ENCODE assay signal across 1 cellular context in genomic region chr1:23168462-23169218, GRCh38.
TF ChIP-seq lines count a peak whose summit lies in the region.

Gene LUZP1, minus strand, starts transcription at chr1:23168856.

TF ChIP-seq in K562, 482 proteins besides CTCF, POLR2A, EP300 and RAD21 (continued from another document and continues in another):
- 0 out of 2 replicates have a peak, but pooled peaks have one; percentile 60 for TF ChIP-seq THRB (CRISPR knock-in tag; conservative IDR thresholded peaks at IDR 0.05)
- peak; percentile 50; the same call in 1 of the 2 replicates for TF ChIP-seq PHB (CRISPR knock-in tag; IDR thresholded peaks at IDR 0.05)
- 0 out of 2 replicates have a peak, but pooled peaks have one; percentile 11 for TF ChIP-seq RREB1 (CRISPR knock-in tag; IDR thresholded peaks at IDR 0.05)
- peak; percentile 66; the same call in 1 of the 2 replicates for TF ChIP-seq MAFK (IDR thresholded peaks at IDR 0.05; ENCODE audit: low read length)
- TF ChIP-seq CBX1 (IDR thresholded peaks at IDR 0.05; ENCODE audit: low read depth): peak; percentile 23; the same call in 1 of the 2 replicates
- TF ChIP-seq CLOCK (CRISPR knock-in tag; IDR thresholded peaks at IDR 0.05; ENCODE audit: borderline replicate concordance): no peak
- no peak for TF ChIP-seq ZNF507 (tag; conservative IDR thresholded peaks at IDR 0.05)
- TF ChIP-seq NFE2 (IDR thresholded peaks at IDR 0.05; ENCODE audit: low read depth): 0 out of 2 replicates have a peak, but pooled peaks have one; percentile 13
- TF ChIP-seq EP400 (IDR thresholded peaks at IDR 0.05): peak; percentile 61; the same call in 1 of the 2 replicates
- TF ChIP-seq ZFP36 (IDR thresholded peaks at IDR 0.05; ENCODE audit: low read depth, low read length, partially characterized antibody): peak; percentile 25
- TF ChIP-seq NFXL1 (CRISPR knock-in tag; IDR thresholded peaks at IDR 0.05): no peak
- no peak for TF ChIP-seq ZSCAN29 (IDR thresholded peaks at IDR 0.05)
- no peak for TF ChIP-seq CCAR2 (IDR thresholded peaks at IDR 0.05; ENCODE audit: low read depth, low read length)
- TF ChIP-seq C11orf30 (IDR thresholded peaks at IDR 0.05; ENCODE audit: low read depth): peak; percentile 96
- TF ChIP-seq NONO (IDR thresholded peaks at IDR 0.05; ENCODE audit: low read depth in 2 of 2, low read length in 1 of 2): 0 out of 4 replicates have a peak, but pooled peaks have one; percentile 41 to 56
- peak; percentile 69; the same call in 1 of the 2 replicates for TF ChIP-seq MBD2 (IDR thresholded peaks at IDR 0.05; ENCODE audit: borderline replicate concordance, low read depth)
- no peak for TF ChIP-seq ZNF75A (CRISPR knock-in tag; IDR thresholded peaks at IDR 0.05)
- TF ChIP-seq HDAC1 (IDR thresholded peaks at IDR 0.05): peak in 1 of 2 experiments; percentile 72; a peak in 2 of 4 replicates
- peak; percentile 24 for TF ChIP-seq E2F8 (IDR thresholded peaks at IDR 0.05; ENCODE audit: low read depth, partially characterized antibody)
- TF ChIP-seq MAFF (IDR thresholded peaks at IDR 0.05; ENCODE audit: low read length): peak; percentile 11; the same call in 1 of the 2 replicates
- peak; percentile 92 for TF ChIP-seq POLR2H (tag; IDR thresholded peaks at IDR 0.05; ENCODE audit: low read depth)
- TF ChIP-seq SAP30 (IDR thresholded peaks at IDR 0.05; ENCODE audit: borderline replicate concordance, insufficient read depth, low read depth, low read length, poor library complexity, severe bottlenecking): peak; percentile 59
- no peak for TF ChIP-seq ZNF280A (IDR thresholded peaks at IDR 0.05; ENCODE audit: low read depth, partially characterized antibody)
- TF ChIP-seq STAG1 (CRISPR knock-in tag; IDR thresholded peaks at IDR 0.05; ENCODE audit: borderline replicate concordance): no peak
- 0 out of 2 replicates have a peak, but pooled peaks have one; percentile 28 for TF ChIP-seq ERF (CRISPR knock-in tag; IDR thresholded peaks at IDR 0.05)
- TF ChIP-seq E2F6 (IDR thresholded peaks at IDR 0.05; ENCODE audit: borderline replicate concordance in 1 of 2, extremely low read depth in 1 of 2, insufficient read depth in 1 of 2, insufficient read length in 1 of 2, low read depth in 1 of 2, low read length in 1 of 2, poor library complexity in 1 of 2, severe bottlenecking in 1 of 2): peak in 1 of 2 experiments; percentile 79
- peak; percentile 34; the same call in 1 of the 2 replicates for TF ChIP-seq PHTF2 (CRISPR knock-in tag; IDR thresholded peaks at IDR 0.05)
- TF ChIP-seq SOX6 (IDR thresholded peaks at IDR 0.05): peak; percentile 69; the same call in 1 of the 2 replicates
- TF ChIP-seq TFAP4 (CRISPR knock-in tag; IDR thresholded peaks at IDR 0.05; ENCODE audit: borderline replicate concordance): peak; percentile 91
- TF ChIP-seq ZBTB1 (CRISPR knock-in tag; IDR thresholded peaks at IDR 0.05; ENCODE audit: borderline replicate concordance, low read depth): peak; percentile 83
- no peak for TF ChIP-seq ZNF347 (CRISPR knock-in tag; IDR thresholded peaks at IDR 0.05; ENCODE audit: low read depth)
- 0 out of 2 replicates have a peak, but pooled peaks have one; percentile 47 for TF ChIP-seq DNMT1 (IDR thresholded peaks at IDR 0.05)
- TF ChIP-seq SAFB2 (IDR thresholded peaks at IDR 0.05; ENCODE audit: borderline replicate concordance, low read depth, low read length, severe bottlenecking): no peak
- peak; percentile 64 for TF ChIP-seq CXXC5 (CRISPR knock-in tag; IDR thresholded peaks at IDR 0.05)
- no peak; the same call in 1 of the 2 replicates for TF ChIP-seq RUNX1 (IDR thresholded peaks at IDR 0.05; ENCODE audit: low read depth)
- peak; percentile 82 for TF ChIP-seq TBP (optimal IDR thresholded peaks at IDR 0.05; ENCODE audit: low read depth, low read length)
- TF ChIP-seq CREM (IDR thresholded peaks at IDR 0.05; ENCODE audit: low read depth): peak; percentile 95
- TF ChIP-seq ZBTB26 (CRISPR knock-in tag; IDR thresholded peaks at IDR 0.05): 0 out of 2 replicates have a peak, but pooled peaks have one; percentile 50
- no peak for TF ChIP-seq RAD51 (IDR thresholded peaks at IDR 0.05; ENCODE audit: borderline replicate concordance, low read depth)
- TF ChIP-seq ESRRA (IDR thresholded peaks at IDR 0.05; ENCODE audit: borderline replicate concordance, low read depth): peak; percentile 74
- peak; percentile 34; the same call in 1 of the 2 replicates for TF ChIP-seq SIN3B (IDR thresholded peaks at IDR 0.05; ENCODE audit: low read depth)
